In the genomic region with DNA sequence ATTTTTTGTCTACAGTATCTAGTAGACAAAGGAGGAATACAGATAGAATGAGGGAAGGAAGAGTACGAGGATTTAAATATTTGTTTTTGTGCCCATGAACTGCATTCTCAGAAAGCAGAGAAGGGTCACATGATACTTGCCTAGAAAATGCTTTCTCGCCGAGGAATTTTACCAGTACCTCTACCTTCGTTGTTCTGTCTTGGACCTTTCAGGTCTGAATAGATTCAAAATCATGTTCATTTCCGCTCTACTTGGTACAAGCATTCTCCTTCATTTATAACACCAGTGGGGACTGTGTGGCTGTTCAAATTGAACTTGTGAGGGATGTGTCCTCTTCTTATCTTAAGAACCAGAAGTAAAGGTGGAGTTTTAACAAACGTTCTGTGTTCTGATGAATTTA, we compare ENCODE assay signal across 8 cellular contexts. TPM values are rescaled to one million over a fixed set of nuclear protein-coding genes. Genes with fewer than 3 reads are reported as not detected.
DNase-seq lines count a peak whose midpoint lies in the region; ATAC-seq and TF ChIP-seq lines count a peak whose summit lies in the region.

No MANE protein-coding gene starts in this region.

- H3K36me3 Mint-ChIP-seq in activated T-cell treated with anti-CD3 and anti-CD28 coated beads, Interleukin-2, amount 50 U/mL, for 24 hours (ENCODE audit: low read depth), result peaks cover 68% of the 10 kb centered on the region
- H3K36me3 Mint-ChIP-seq in activated naive CD8-positive, alpha-beta T cell treated with anti-CD3 and anti-CD28 coated beads for 36 hours, result peaks cover 42% of the 10 kb centered on the region

- TF ChIP-seq EP300 in tibial nerve (IDR thresholded peaks at IDR 0.05), result no peak

- peak overlapping the region; percentile 83 for H3K4me3 Mint-ChIP-seq in activated T-cell treated with anti-CD3 and anti-CD28 coated beads, Interleukin-2, amount 50 U/mL, for 24 hours
- peak overlapping the region; percentile 86 for H3K4me3 Mint-ChIP-seq in activated naive CD8-positive, alpha-beta T cell treated with anti-CD3 and anti-CD28 coated beads for 36 hours

- no peak for TF ChIP-seq CTCF in left lung (IDR thresholded peaks at IDR 0.05)
- no peak for TF ChIP-seq CTCF in tibial nerve (IDR thresholded peaks at IDR 0.05)
- TF ChIP-seq CTCF in lower leg skin (IDR thresholded peaks at IDR 0.05), result no peak

- intact Hi-C loops in left lung (cut with DNase I), result no loop called here
- intact Hi-C loops in lower leg skin (cut with DNase I; ENCODE audit: low total_unique reads), result no loop called here

- no peak for DNase-seq in activated T-cell treated with anti-CD3 and anti-CD28 coated beads, Interleukin-2, amount 50 U/mL, for 24 hours
- no peak for DNase-seq in activated T-cell treated with anti-CD3 and anti-CD28 coated beads, Interleukin-2, amount 50 U/mL, for 1 hour
- no peak for DNase-seq in activated naive CD8-positive, alpha-beta T cell treated with anti-CD3 and anti-CD28 coated beads for 36 hours
- DNase-seq in left lung (no peak), tibial nerve (ENCODE audit: low spot score in 2 of 2) (no peak), lower leg skin (ENCODE audit: low spot score in 2 of 2) (no peak), GM03348 (ENCODE audit: low spot score) (no peak)
- DNase-seq in stimulated activated CD4-positive, alpha-beta T cell treated with anti-CD3 and anti-CD28 coated beads, Interleukin-4, amount 100 ng/mL, for 4 hours, result no peak

- no peaks in the 10 kb centered on the region for H3K9me3 ChIP-seq in left lung
- H3K9me3 ChIP-seq in tibial nerve, result no peaks in the 10 kb centered on the region

- peak overlapping the region; percentile 96 for H3K27ac Mint-ChIP-seq in activated T-cell treated with anti-CD3 and anti-CD28 coated beads, Interleukin-2, amount 50 U/mL, for 24 hours
- peak overlapping the region; percentile 96 for H3K27ac Mint-ChIP-seq in activated naive CD8-positive, alpha-beta T cell treated with anti-CD3 and anti-CD28 coated beads for 36 hours

- ATAC-seq in left lung, result no peak

- H3K4me1 Mint-ChIP-seq in activated T-cell treated with anti-CD3 and anti-CD28 coated beads, Interleukin-2, amount 50 U/mL, for 24 hours (ENCODE audit: low read depth), result peaks cover 54% of the 10 kb centered on the region
- H3K4me1 Mint-ChIP-seq in activated naive CD8-positive, alpha-beta T cell treated with anti-CD3 and anti-CD28 coated beads for 36 hours, result peaks cover 45% of the 10 kb centered on the region

- TF ChIP-seq POLR2A in tibial nerve (IDR thresholded peaks at IDR 0.05) (no peak), lower leg skin (IDR thresholded peaks at IDR 0.05) (no peak)

- WGBS in tibial nerve, 2 donors, result 3% methylated on average over 6 of the region's 6 CpGs
- WGBS in lower leg skin, 2 donors, result 3% methylated on average over 6 of the region's 6 CpGs

- H3K4me1 ChIP-seq in left lung (peaks cover 15 to 61% of the 10 kb centered on the region in 2 donors), tibial nerve (peaks cover 0 to 81% (median 22%) of the 10 kb centered on the region in 4 donors)

- H3K36me3 ChIP-seq in left lung, result peaks cover 0 to 22% of the 10 kb centered on the region in 2 donors
- H3K36me3 ChIP-seq in tibial nerve, result peaks cover 0 to 12% (median 0%) of the 10 kb centered on the region in 3 donors

- no peaks in the 10 kb centered on the region for H3K9me3 Mint-ChIP-seq in activated T-cell treated with anti-CD3 and anti-CD28 coated beads, Interleukin-2, amount 50 U/mL, for 24 hours
- no peaks in the 10 kb centered on the region for H3K9me3 Mint-ChIP-seq in activated naive CD8-positive, alpha-beta T cell treated with anti-CD3 and anti-CD28 coated beads for 36 hours

- H3K27ac ChIP-seq in left lung, result peak overlapping the region; percentile 50 to 93
- H3K27ac ChIP-seq in tibial nerve, result peak overlapping the region in 2 of 4 donors; percentile 12 to 97

- H3K27me3 ChIP-seq in left lung, result no peaks in the 10 kb centered on the region
- H3K27me3 ChIP-seq in tibial nerve, result no peaks in the 10 kb centered on the region

- H3K27me3 Mint-ChIP-seq in activated T-cell treated with anti-CD3 and anti-CD28 coated beads, Interleukin-2, amount 50 U/mL, for 24 hours, result no peaks in the 10 kb centered on the region
- no peaks in the 10 kb centered on the region for H3K27me3 Mint-ChIP-seq in activated naive CD8-positive, alpha-beta T cell treated with anti-CD3 and anti-CD28 coated beads for 36 hours

- H3K4me3 ChIP-seq in left lung (peak overlapping the region; percentile 87 to 90), tibial nerve (peak overlapping the region; percentile 68 to 93 (median 86)), lower leg skin (ENCODE audit: low read depth, poor library complexity, severe bottlenecking) (no peak overlapping the region)

RNA-seq across cellular contexts. Expression of gene USP38, which starts 1.9 kb away (rescaled TPM):
- 10 to 100 TPM; 22.7 to 23.1 TPM for total RNA-seq in activated naive CD8-positive, alpha-beta T cell treated with anti-CD3 and anti-CD28 coated beads for 36 hours
- total RNA-seq in left lung (10 to 100 TPM; 26.0 to 28.5 TPM), tibial nerve (10 to 100 TPM; 18.8 to 24.1 (median 19.9) TPM), lower leg skin (10 to 100 TPM; 27.8 to 31.6 (median 30.6) TPM)
